In the genomic region with DNA sequence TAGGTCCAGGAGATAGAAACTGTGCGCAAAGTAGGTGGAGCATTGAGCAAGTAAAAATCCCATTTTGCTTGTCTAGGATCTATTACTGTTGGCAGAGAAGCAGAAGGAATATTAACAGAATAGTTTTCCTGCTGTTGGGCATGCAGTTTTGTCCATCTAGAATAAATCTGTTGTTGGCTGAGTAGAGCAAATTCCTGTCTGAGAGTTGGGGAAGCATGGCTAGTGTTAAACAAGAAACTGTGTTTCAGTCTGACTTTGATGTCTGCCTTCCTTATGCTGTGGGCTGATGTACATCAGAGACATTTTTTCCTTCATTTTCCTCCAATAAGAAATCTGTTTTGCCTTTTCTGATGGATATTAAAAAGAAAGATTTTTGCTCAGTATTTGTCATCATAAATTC, we compare ENCODE assay signal across 10 cellular contexts.
DNase-seq lines count a peak whose midpoint lies in the region; ATAC-seq and TF ChIP-seq lines count a peak whose summit lies in the region.
"Had no signal": no experiment of that assay in that cellular context is flagged by ENCODE, and none has a peak within 500 bp of the region (broad histone marks: within the 10 kb centered on the region; RNA-seq: fewer than 3 reads in every experiment).

No MANE protein-coding gene starts in this region.

- H3K4me1 Mint-ChIP-seq in chondrocyte (ENCODE audit: low read depth) = peaks cover 62% of the 10 kb centered on the region

- H3K79me2 ChIP-seq in ACC112 (ENCODE audit: control insufficient read depth, insufficient read depth, low read length, unreplicated experiment) = peaks cover 43% of the 10 kb centered on the region

- no peak for TF ChIP-seq CTCF in chondrocyte (IDR thresholded peaks at IDR 0.05)

- peak overlapping the region; percentile 63 for H3K4me3 ChIP-seq in ACC112 (ENCODE audit: low read depth, low read length)
- H3K4me3 ChIP-seq in muscle layer of duodenum (ENCODE audit: low read depth in 1 of 2, low read length in 2 of 2) = no peak overlapping the region

- H3K36me3 Mint-ChIP-seq in chondrocyte (ENCODE audit: low read depth) = no peaks in the 10 kb centered on the region

- peak; percentile 8 for DNase-seq in HCEC 1CT
- DNase-seq in chondrocyte (ENCODE audit: low spot score) = no peak
- no peak for DNase-seq in activated CD8-positive, alpha-beta memory T cell treated with anti-CD3 and anti-CD28 coated beads, Interleukin-2, amount 50 U/mL, for 48 hours
- no peak for DNase-seq in NCI-H2107 (lab: John Stamatoyannopoulos, UW)
- no peak for DNase-seq in epidermal melanocyte (ENCODE audit: insufficient read length, low spot score)
- DNase-seq: NCI-H69 had no signal

- no peaks in the 10 kb centered on the region for H3K27me3 Mint-ChIP-seq in chondrocyte (ENCODE audit: low read depth)

- H3K4me1 ChIP-seq in ACC112 (ENCODE audit: control insufficient read depth, insufficient read depth, low read length, unreplicated experiment) (peaks cover 38% of the 10 kb centered on the region), muscle layer of duodenum (ENCODE audit: control insufficient read depth in 1 of 2, insufficient read depth in 2 of 2, low read length in 2 of 2) (peaks cover 0 to 29% of the 10 kb centered on the region in 2 donors)

- H3K4me3 Mint-ChIP-seq in chondrocyte (ENCODE audit: unreplicated experiment) = peak overlapping the region; percentile 59

- H2AFZ ChIP-seq in ACC112 (ENCODE audit: low read length, unreplicated experiment) = no peak overlapping the region

- H3K36me3 ChIP-seq in ACC112 (ENCODE audit: insufficient read depth, low read length) (0 out of 2 replicates have a peak, but pooled peaks cover 3% of the 10 kb centered on the region), muscle layer of duodenum (ENCODE audit: control insufficient read depth in 1 of 2, insufficient read depth in 2 of 2, low read length in 2 of 2) (no peaks in the 10 kb centered on the region)
- H3K36me3 ChIP-seq: neutrophil had no signal

- H3K27ac Mint-ChIP-seq in chondrocyte (ENCODE audit: unreplicated experiment) = peak overlapping the region; percentile 93

- no peaks in the 10 kb centered on the region for H3K9me3 ChIP-seq in muscle layer of duodenum (ENCODE audit: control insufficient read depth in 1 of 2, low read length in 2 of 2)
- H3K9me3 ChIP-seq: neutrophil had no signal

- H3K27me3 ChIP-seq in ACC112 (ENCODE audit: insufficient read depth, low read length) (no peaks in the 10 kb centered on the region), muscle layer of duodenum (ENCODE audit: low read depth, low read length) (no peaks in the 10 kb centered on the region)
- H3K27me3 ChIP-seq: neutrophil had no signal

- H3K9me3 Mint-ChIP-seq in chondrocyte (ENCODE audit: low read depth) = no peaks in the 10 kb centered on the region

- H3K27ac ChIP-seq in ACC112 (ENCODE audit: low read depth, low read length) = peak overlapping the region; percentile 77
- peak overlapping the region; percentile 52 for H3K27ac ChIP-seq in muscle layer of duodenum (ENCODE audit: low read length)
- H3K27ac ChIP-seq: neutrophil had no signal

- ATAC-seq in GM21576 (IDR thresholded peaks at IDR 0.05; ENCODE audit: unreplicated experiment) = no peak
